Comparison of ENCODE assay signal across 8 cellular contexts in the genomic region with DNA sequence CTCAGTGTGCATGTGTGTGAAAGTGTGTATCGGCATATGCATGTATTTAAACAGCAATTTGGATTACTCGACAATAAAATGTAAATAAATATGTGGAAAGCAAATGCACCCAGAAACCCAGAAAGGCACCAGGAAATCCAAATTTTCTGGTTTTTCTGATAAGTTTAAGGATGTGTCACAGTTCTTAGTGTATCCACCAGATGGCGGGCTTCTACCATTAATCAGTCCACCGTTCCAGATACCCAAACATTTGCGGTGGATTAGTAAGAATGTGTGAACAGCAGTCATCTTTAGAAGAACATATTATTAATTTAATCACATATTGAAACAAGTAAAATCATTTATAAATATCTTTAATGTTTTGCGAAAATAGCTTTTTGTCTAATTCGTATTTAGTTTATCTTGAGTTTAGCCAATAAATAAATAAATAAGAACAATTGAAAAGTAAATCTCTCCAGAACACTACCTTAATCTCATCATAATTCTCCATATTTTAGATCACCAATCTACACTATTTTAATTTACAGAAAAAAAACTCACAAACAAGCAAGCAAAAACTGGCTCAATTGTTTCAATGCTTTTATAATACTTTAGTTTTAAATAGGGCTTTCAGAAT.
A peak's percentile ranks its signal among the peaks of the same experiment; 100 is the strongest.
DNase-seq lines count a peak whose midpoint lies in the region; ATAC-seq and TF ChIP-seq lines count a peak whose summit lies in the region.

No MANE protein-coding gene starts in this region.

- DNase-seq in AG08395 (ENCODE audit: low spot score) (peak; percentile 55), NCI-H226 (peak; percentile 5), colonic mucosa (peak; percentile 46), lung microvascular endothelial cell (ENCODE audit: low read depth in 2 of 2) (peak; percentile 69 to 83)
- DNase-seq in activated CD4-positive, alpha-beta T cell treated with anti-CD3 and anti-CD28 coated beads for 48 hours: peak; percentile 62
- DNase-seq in stimulated activated CD8-positive, alpha-beta memory T cell treated with anti-CD3 and anti-CD28 coated beads, Interleukin-4, amount 100 ng/mL, for 1 hour (ENCODE audit: low read depth in 2 of 2, low spot score in 1 of 2): peak; percentile 8 to 19

- H3K9me3 ChIP-seq in colonic mucosa: no peaks in the 10 kb centered on the region

- H3K27me3 ChIP-seq in colonic mucosa: no peaks in the 10 kb centered on the region

- ATAC-seq in GM18519 (IDR thresholded peaks at IDR 0.05; ENCODE audit: low FRiP score, unreplicated experiment): peak; percentile 90
- peak; percentile 91 for ATAC-seq in HG03066 (IDR thresholded peaks at IDR 0.05; ENCODE audit: low read depth, unreplicated experiment)

- no peak overlapping the region for H3K27ac ChIP-seq in colonic mucosa

- no peaks in the 10 kb centered on the region for H3K4me1 ChIP-seq in colonic mucosa

- no peaks in the 10 kb centered on the region for H3K36me3 ChIP-seq in colonic mucosa

- H3K4me3 ChIP-seq in colonic mucosa: no peak overlapping the region

- peak; percentile 83 for TF ChIP-seq CTCF in colonic mucosa (IDR thresholded peaks at IDR 0.05)

- H3K9ac ChIP-seq in colonic mucosa (ENCODE audit: low read depth in 2 of 2, low read length in 2 of 2): no peak overlapping the region

- intact Hi-C loops in colonic mucosa (cut with DNase I): loop anchor here (5.0 kb wide), 2 partner anchors 1440 to 1520 kb away; no protein-coding TSS in a partner anchor

Comparison
In these comparisons a context has a peak if more than half of its experiments do, and no peak if none do; other contexts are left out.
1. DNase-seq: peak in every context shown above with its lines; median percentile 76 in lung microvascular endothelial cell; 62 in activated CD4-positive, alpha-beta T cell treated with anti-CD3 and anti-CD28 coated beads for 48 hours; 55 in AG08395; 46 in colonic mucosa; 14 in stimulated activated CD8-positive, alpha-beta memory T cell treated with anti-CD3 and anti-CD28 coated beads, Interleukin-4, amount 100 ng/mL, for 1 hour; 5 in NCI-H226.